1 cellular context compared by ENCODE assay signal in the genomic region with DNA sequence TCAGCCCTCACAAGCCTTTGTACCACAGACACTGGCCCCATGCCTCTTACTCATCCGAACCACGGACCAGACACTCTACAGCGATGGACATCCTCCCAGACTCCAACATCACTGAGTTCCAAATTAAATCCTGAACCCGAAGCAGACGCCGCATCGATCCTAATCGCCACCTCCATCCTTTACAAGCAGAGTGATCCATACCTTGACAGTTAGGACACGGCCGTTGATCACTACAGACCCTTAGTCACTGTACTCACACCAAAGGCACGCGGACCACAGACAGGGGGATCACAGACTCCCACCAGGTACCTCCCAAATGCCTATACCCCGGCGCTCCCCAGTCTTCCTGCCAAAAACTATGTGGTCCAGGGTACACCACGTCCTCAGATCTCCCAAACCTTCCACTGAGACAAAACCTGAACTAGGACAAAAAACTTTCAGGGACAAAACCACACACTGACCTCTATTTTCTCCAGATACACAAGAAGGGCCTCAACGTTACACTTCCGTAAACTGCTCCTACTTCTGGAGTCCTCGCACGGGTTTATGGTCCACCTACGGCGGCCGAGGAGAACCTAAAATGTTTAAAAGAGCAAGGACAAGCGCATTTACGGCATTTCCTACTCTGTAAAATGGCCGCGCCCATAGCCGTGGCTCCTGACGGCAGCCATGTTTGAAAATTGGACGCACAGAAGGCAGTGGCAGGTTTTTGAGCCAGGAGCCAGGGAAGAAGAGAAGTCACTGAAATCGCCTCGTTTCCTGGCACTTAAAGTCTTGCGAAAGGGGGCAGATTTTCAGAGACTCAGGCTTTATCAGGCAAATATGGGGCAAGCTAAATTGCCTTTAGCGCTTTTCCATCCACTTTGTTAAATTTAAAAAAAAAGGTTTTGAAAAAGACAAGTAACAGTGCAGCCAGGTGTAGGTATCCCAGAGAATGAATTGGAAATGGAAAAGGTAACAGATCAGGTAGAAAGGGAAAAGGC.
TF ChIP-seq lines count a peak whose summit lies in the region.

A gene (minus strand): TSS at position 532 of the 983 bp plus-strand sequence. CDS start 12,480 bp downstream, outside the sequence.

TF ChIP-seq in K562, 482 proteins besides CTCF, POLR2A, EP300 and RAD21 (continued from another document and continues in another):
- TF ChIP-seq, protein P1, sequence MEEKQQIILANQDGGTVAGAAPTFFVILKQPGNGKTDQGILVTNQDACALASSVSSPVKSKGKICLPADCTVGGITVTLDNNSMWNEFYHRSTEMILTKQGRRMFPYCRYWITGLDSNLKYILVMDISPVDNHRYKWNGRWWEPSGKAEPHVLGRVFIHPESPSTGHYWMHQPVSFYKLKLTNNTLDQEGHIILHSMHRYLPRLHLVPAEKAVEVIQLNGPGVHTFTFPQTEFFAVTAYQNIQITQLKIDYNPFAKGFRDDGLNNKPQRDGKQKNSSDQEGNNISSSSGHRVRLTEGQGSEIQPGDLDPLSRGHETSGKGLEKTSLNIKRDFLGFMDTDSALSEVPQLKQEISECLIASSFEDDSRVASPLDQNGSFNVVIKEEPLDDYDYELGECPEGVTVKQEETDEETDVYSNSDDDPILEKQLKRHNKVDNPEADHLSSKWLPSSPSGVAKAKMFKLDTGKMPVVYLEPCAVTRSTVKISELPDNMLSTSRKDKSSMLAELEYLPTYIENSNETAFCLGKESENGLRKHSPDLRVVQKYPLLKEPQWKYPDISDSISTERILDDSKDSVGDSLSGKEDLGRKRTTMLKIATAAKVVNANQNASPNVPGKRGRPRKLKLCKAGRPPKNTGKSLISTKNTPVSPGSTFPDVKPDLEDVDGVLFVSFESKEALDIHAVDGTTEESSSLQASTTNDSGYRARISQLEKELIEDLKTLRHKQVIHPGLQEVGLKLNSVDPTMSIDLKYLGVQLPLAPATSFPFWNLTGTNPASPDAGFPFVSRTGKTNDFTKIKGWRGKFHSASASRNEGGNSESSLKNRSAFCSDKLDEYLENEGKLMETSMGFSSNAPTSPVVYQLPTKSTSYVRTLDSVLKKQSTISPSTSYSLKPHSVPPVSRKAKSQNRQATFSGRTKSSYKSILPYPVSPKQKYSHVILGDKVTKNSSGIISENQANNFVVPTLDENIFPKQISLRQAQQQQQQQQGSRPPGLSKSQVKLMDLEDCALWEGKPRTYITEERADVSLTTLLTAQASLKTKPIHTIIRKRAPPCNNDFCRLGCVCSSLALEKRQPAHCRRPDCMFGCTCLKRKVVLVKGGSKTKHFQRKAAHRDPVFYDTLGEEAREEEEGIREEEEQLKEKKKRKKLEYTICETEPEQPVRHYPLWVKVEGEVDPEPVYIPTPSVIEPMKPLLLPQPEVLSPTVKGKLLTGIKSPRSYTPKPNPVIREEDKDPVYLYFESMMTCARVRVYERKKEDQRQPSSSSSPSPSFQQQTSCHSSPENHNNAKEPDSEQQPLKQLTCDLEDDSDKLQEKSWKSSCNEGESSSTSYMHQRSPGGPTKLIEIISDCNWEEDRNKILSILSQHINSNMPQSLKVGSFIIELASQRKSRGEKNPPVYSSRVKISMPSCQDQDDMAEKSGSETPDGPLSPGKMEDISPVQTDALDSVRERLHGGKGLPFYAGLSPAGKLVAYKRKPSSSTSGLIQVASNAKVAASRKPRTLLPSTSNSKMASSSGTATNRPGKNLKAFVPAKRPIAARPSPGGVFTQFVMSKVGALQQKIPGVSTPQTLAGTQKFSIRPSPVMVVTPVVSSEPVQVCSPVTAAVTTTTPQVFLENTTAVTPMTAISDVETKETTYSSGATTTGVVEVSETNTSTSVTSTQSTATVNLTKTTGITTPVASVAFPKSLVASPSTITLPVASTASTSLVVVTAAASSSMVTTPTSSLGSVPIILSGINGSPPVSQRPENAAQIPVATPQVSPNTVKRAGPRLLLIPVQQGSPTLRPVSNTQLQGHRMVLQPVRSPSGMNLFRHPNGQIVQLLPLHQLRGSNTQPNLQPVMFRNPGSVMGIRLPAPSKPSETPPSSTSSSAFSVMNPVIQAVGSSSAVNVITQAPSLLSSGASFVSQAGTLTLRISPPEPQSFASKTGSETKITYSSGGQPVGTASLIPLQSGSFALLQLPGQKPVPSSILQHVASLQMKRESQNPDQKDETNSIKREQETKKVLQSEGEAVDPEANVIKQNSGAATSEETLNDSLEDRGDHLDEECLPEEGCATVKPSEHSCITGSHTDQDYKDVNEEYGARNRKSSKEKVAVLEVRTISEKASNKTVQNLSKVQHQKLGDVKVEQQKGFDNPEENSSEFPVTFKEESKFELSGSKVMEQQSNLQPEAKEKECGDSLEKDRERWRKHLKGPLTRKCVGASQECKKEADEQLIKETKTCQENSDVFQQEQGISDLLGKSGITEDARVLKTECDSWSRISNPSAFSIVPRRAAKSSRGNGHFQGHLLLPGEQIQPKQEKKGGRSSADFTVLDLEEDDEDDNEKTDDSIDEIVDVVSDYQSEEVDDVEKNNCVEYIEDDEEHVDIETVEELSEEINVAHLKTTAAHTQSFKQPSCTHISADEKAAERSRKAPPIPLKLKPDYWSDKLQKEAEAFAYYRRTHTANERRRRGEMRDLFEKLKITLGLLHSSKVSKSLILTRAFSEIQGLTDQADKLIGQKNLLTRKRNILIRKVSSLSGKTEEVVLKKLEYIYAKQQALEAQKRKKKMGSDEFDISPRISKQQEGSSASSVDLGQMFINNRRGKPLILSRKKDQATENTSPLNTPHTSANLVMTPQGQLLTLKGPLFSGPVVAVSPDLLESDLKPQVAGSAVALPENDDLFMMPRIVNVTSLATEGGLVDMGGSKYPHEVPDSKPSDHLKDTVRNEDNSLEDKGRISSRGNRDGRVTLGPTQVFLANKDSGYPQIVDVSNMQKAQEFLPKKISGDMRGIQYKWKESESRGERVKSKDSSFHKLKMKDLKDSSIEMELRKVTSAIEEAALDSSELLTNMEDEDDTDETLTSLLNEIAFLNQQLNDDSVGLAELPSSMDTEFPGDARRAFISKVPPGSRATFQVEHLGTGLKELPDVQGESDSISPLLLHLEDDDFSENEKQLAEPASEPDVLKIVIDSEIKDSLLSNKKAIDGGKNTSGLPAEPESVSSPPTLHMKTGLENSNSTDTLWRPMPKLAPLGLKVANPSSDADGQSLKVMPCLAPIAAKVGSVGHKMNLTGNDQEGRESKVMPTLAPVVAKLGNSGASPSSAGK (IDR thresholded peaks at IDR 0.05) = peak; percentile 54; the same call in 1 of the 2 replicates
- TF ChIP-seq ZNF197 (CRISPR knock-in tag; IDR thresholded peaks at IDR 0.05; ENCODE audit: low read depth) (peak; percentile 96), PML (IDR thresholded peaks at IDR 0.05; ENCODE audit: low read length) (no peak), ZNF175 (CRISPR knock-in tag; IDR thresholded peaks at IDR 0.05; ENCODE audit: low read depth) (0 out of 2 replicates have a peak, but pooled peaks have one; percentile 71), PRMT5 (CRISPR knock-in tag; IDR thresholded peaks at IDR 0.05) (no peak), KLF16 (IDR thresholded peaks at IDR 0.05) (peak; percentile 73; the same call in 1 of the 2 replicates), NEUROD1 (IDR thresholded peaks at IDR 0.05; ENCODE audit: borderline replicate concordance, low read depth, low read length, partially characterized antibody) (no peak), ZBTB7A (IDR thresholded peaks at IDR 0.05; ENCODE audit: borderline replicate concordance, control insufficient read depth, low read depth, low read length) (no peak), ZNF232 (CRISPR knock-in tag; IDR thresholded peaks at IDR 0.05) (0 out of 2 replicates have a peak, but pooled peaks have one; percentile 11), RAD51 (IDR thresholded peaks at IDR 0.05; ENCODE audit: borderline replicate concordance, low read depth) (no peak), NR3C1 (CRISPR knock-in tag; IDR thresholded peaks at IDR 0.05) (no peak), CSDE1 (IDR thresholded peaks at IDR 0.05) (peak in 1 of 2 experiments; percentile 93; a peak in 2 of 4 replicates), ZFX (CRISPR knock-in tag; IDR thresholded peaks at IDR 0.05) (peak; percentile 82), SUPT5H (IDR thresholded peaks at IDR 0.05) (peak; percentile 42; the same call in 1 of the 2 replicates)
- TF ChIP-seq, protein P2, sequence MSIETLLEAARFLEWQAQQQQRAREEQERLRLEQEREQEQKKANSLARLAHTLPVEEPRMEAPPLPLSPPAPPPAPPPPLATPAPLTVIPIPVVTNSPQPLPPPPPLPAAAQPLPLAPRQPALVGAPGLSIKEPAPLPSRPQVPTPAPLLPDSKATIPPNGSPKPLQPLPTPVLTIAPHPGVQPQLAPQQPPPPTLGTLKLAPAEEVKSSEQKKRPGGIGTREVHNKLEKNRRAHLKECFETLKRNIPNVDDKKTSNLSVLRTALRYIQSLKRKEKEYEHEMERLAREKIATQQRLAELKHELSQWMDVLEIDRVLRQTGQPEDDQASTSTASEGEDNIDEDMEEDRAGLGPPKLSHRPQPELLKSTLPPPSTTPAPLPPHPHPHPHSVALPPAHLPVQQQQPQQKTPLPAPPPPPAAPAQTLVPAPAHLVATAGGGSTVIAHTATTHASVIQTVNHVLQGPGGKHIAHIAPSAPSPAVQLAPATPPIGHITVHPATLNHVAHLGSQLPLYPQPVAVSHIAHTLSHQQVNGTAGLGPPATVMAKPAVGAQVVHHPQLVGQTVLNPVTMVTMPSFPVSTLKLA (conservative IDR thresholded peaks at IDR 0.05) = peak in 1 of 2 experiments; percentile 49; a peak in 2 of 4 replicates
- TF ChIP-seq, protein P3, sequence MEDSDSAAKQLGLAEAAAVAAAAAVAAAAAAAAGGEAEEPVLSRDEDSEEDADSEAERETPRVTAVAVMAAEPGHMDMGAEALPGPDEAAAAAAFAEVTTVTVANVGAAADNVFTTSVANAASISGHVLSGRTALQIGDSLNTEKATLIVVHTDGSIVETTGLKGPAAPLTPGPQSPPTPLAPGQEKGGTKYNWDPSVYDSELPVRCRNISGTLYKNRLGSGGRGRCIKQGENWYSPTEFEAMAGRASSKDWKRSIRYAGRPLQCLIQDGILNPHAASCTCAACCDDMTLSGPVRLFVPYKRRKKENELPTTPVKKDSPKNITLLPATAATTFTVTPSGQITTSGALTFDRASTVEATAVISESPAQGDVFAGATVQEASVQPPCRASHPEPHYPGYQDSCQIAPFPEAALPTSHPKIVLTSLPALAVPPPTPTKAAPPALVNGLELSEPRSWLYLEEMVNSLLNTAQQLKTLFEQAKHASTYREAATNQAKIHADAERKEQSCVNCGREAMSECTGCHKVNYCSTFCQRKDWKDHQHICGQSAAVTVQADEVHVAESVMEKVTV (CRISPR knock-in tag; IDR thresholded peaks at IDR 0.05) = no peak
- TF ChIP-seq, protein P4, sequence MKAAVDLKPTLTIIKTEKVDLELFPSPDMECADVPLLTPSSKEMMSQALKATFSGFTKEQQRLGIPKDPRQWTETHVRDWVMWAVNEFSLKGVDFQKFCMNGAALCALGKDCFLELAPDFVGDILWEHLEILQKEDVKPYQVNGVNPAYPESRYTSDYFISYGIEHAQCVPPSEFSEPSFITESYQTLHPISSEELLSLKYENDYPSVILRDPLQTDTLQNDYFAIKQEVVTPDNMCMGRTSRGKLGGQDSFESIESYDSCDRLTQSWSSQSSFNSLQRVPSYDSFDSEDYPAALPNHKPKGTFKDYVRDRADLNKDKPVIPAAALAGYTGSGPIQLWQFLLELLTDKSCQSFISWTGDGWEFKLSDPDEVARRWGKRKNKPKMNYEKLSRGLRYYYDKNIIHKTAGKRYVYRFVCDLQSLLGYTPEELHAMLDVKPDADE (conservative IDR thresholded peaks at IDR 0.05; ENCODE audit: control insufficient read depth, low read depth, low read length) = 0 out of 2 replicates have a peak, but pooled peaks have one; percentile 15
- TF ChIP-seq, protein P5, sequence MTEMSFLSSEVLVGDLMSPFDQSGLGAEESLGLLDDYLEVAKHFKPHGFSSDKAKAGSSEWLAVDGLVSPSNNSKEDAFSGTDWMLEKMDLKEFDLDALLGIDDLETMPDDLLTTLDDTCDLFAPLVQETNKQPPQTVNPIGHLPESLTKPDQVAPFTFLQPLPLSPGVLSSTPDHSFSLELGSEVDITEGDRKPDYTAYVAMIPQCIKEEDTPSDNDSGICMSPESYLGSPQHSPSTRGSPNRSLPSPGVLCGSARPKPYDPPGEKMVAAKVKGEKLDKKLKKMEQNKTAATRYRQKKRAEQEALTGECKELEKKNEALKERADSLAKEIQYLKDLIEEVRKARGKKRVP (CRISPR knock-in tag; IDR thresholded peaks at IDR 0.05) = no peak
- TF ChIP-seq, protein P6, sequence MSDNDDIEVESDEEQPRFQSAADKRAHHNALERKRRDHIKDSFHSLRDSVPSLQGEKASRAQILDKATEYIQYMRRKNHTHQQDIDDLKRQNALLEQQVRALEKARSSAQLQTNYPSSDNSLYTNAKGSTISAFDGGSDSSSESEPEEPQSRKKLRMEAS (CRISPR knock-in tag; IDR thresholded peaks at IDR 0.05) = peak; percentile 46; the same call in 1 of the 2 replicates
- TF ChIP-seq, protein P7, sequence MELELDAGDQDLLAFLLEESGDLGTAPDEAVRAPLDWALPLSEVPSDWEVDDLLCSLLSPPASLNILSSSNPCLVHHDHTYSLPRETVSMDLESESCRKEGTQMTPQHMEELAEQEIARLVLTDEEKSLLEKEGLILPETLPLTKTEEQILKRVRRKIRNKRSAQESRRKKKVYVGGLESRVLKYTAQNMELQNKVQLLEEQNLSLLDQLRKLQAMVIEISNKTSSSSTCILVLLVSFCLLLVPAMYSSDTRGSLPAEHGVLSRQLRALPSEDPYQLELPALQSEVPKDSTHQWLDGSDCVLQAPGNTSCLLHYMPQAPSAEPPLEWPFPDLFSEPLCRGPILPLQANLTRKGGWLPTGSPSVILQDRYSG (tag; conservative IDR thresholded peaks at IDR 0.05; ENCODE audit: low read depth) = peak; percentile 48; the same call in 1 of the 2 replicates
- TF ChIP-seq, protein P8, sequence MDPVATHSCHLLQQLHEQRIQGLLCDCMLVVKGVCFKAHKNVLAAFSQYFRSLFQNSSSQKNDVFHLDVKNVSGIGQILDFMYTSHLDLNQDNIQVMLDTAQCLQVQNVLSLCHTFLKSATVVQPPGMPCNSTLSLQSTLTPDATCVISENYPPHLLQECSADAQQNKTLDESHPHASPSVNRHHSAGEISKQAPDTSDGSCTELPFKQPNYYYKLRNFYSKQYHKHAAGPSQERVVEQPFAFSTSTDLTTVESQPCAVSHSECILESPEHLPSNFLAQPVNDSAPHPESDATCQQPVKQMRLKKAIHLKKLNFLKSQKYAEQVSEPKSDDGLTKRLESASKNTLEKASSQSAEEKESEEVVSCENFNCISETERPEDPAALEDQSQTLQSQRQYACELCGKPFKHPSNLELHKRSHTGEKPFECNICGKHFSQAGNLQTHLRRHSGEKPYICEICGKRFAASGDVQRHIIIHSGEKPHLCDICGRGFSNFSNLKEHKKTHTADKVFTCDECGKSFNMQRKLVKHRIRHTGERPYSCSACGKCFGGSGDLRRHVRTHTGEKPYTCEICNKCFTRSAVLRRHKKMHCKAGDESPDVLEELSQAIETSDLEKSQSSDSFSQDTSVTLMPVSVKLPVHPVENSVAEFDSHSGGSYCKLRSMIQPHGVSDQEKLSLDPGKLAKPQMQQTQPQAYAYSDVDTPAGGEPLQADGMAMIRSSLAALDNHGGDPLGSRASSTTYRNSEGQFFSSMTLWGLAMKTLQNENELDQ (CRISPR knock-in tag; IDR thresholded peaks at IDR 0.05; ENCODE audit: borderline replicate concordance) = no peak
- TF ChIP-seq, protein P9, sequence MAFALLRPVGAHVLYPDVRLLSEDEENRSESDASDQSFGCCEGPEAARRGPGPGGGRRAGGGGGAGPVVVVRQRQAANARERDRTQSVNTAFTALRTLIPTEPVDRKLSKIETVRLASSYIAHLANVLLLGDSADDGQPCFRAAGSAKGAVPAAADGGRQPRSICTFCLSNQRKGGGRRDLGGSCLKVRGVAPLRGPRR (CRISPR knock-in tag; IDR thresholded peaks at IDR 0.05) = no peak
- TF ChIP-seq, protein P10, sequence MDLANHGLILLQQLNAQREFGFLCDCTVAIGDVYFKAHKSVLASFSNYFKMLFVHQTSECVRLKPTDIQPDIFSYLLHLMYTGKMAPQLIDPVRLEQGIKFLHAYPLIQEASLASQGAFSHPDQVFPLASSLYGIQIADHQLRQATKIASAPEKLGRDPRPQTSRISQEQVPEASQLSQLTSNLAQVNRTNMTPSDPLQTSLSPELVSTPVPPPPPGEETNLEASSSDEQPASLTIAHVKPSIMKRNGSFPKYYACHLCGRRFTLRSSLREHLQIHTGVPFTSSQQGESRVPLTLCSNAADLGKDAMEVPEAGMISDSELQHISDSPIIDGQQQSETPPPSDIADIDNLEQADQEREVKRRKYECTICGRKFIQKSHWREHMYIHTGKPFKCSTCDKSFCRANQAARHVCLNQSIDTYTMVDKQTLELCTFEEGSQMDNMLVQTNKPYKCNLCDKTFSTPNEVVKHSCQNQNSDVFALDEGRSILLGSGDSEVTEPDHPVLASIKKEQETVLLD (IDR thresholded peaks at IDR 0.05) = no peak
